Comparison of ENCODE assay signal across 10 cellular contexts in the genomic region with DNA sequence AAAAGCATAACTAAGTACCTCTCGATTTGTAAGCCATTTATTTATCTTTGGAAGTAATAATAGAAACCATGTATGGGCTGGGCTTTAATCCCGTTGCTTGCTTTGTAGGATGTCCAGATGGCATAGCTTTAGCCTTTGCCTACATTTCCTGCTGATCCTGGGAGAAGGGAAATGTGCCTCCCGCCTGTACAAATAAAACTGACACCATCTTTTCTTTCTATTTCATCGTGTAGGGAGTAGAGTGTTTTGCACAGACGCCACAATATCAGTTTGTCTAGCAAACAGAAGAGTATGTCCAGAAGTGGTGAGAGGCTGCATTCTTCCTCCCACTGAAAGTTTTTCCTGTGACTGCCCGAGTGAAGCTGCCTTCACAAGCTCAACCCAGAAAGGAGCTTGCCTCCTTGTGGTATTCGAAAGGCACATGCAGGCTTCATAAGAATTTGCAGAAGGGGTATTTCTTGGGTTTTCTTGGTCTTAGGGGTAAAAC. TPM values are rescaled to one million over a fixed set of nuclear protein-coding genes. Genes with fewer than 3 reads are reported as not detected.
A peak's percentile ranks its signal among the peaks of the same experiment; 100 is the strongest.
DNase-seq lines count a peak whose midpoint lies in the region; ATAC-seq and TF ChIP-seq lines count a peak whose summit lies in the region.
"Had no signal": no experiment of that assay in that cellular context is flagged by ENCODE, and none has a peak within 500 bp of the region (broad histone marks: within the 10 kb centered on the region; RNA-seq: fewer than 3 reads in every experiment).

No MANE protein-coding gene starts in this region.

- ATAC-seq in GM21367 (IDR thresholded peaks at IDR 0.05; ENCODE audit: unreplicated experiment) (no peak), HG02870 (IDR thresholded peaks at IDR 0.05; ENCODE audit: unreplicated experiment) (no peak), HG02759 (IDR thresholded peaks at IDR 0.05; ENCODE audit: unreplicated experiment) (no peak)
- ATAC-seq: stimulated activated memory B cell treated with anti-CD40 and anti-IgM and Interleukin-4, amounts not matched to agents 10 μg/mL and 1 μg/mL and 100 μg/mL, for 72 hours had no signal

- H3K4me1 ChIP-seq in esophagus muscularis mucosa = peaks cover 11 to 40% (median 23%) of the 10 kb centered on the region in 4 donors
- no peaks in the 10 kb centered on the region for H3K4me1 ChIP-seq in neural progenitor cell

- H3K4me3 Mint-ChIP-seq in neural progenitor cell = no peak overlapping the region
- H3K4me3 Mint-ChIP-seq: stimulated activated memory B cell treated with anti-CD40 and anti-IgM and Interleukin-4, amounts not matched to agents 10 μg/mL and 1 μg/mL and 100 μg/mL, for 72 hours had no signal

- H3K9me3 ChIP-seq in esophagus muscularis mucosa (no peaks in the 10 kb centered on the region), neural progenitor cell (ENCODE audit: low read depth) (no peaks in the 10 kb centered on the region)

- intact Hi-C loops in esophagus muscularis mucosa (cut with DNase I) = no loop called here

- peaks cover 7% of the 10 kb centered on the region for H3F3A ChIP-seq in neural progenitor cell (ENCODE audit: low read depth)

- DNase-seq in DMS 273 (lab: John Stamatoyannopoulos, UW; ENCODE audit: unreplicated experiment) (peak; percentile 76), NCI-H774 (lab: John Stamatoyannopoulos, UW) (peak; percentile 31), esophagus muscularis mucosa (ENCODE audit: extremely low spot score) (peak; percentile 80), neural progenitor cell (ENCODE audit: low spot score) (peak; percentile 30), erythroblast (lab: John Stamatoyannopoulos, UW) (no peak)
- DNase-seq: GF-D8 had no signal

- H3K79me2 ChIP-seq in neural progenitor cell (ENCODE audit: low read depth) = no peaks in the 10 kb centered on the region

- 17% methylated on average over 7 of the region's 7 CpGs for WGBS in esophagus muscularis mucosa

- H3K36me3 Mint-ChIP-seq in neural progenitor cell = peaks cover 12% of the 10 kb centered on the region

- H2AFZ ChIP-seq in neural progenitor cell (replicated peaks) = no peak overlapping the region

- TF ChIP-seq POLR2A in esophagus muscularis mucosa (IDR thresholded peaks at IDR 0.05; ENCODE audit: low read depth) (no peak), erythroblast (IDR thresholded peaks at IDR 0.05; ENCODE audit: low read length) (no peak)

- peak; percentile 27 to 61 (median 41) for TF ChIP-seq CTCF in esophagus muscularis mucosa (IDR thresholded peaks at IDR 0.05)
- no peak for TF ChIP-seq CTCF in neural progenitor cell (IDR thresholded peaks at IDR 0.05)

- peaks cover 3% of the 10 kb centered on the region for H3K9me3 Mint-ChIP-seq in neural progenitor cell
- H3K9me3 Mint-ChIP-seq: stimulated activated memory B cell treated with anti-CD40 and anti-IgM and Interleukin-4, amounts not matched to agents 10 μg/mL and 1 μg/mL and 100 μg/mL, for 72 hours had no signal

- peaks cover 2% of the 10 kb centered on the region for H3K27me3 Mint-ChIP-seq in neural progenitor cell (ENCODE audit: insufficient read depth, low read depth)
- H3K27me3 Mint-ChIP-seq: stimulated activated memory B cell treated with anti-CD40 and anti-IgM and Interleukin-4, amounts not matched to agents 10 μg/mL and 1 μg/mL and 100 μg/mL, for 72 hours had no signal

- TF ChIP-seq EP300 in esophagus muscularis mucosa (IDR thresholded peaks at IDR 0.05) = no peak

- no peaks in the 10 kb centered on the region for H3K36me3 ChIP-seq in esophagus muscularis mucosa
- H3K36me3 ChIP-seq in neural progenitor cell = no peaks in the 10 kb centered on the region

- H3K4me2 ChIP-seq in neural progenitor cell = no peak overlapping the region

- H3K9ac ChIP-seq in neural progenitor cell = no peak overlapping the region

- no peak overlapping the region for H3K27ac Mint-ChIP-seq in neural progenitor cell
- H3K27ac Mint-ChIP-seq: stimulated activated memory B cell treated with anti-CD40 and anti-IgM and Interleukin-4, amounts not matched to agents 10 μg/mL and 1 μg/mL and 100 μg/mL, for 72 hours had no signal

- H3K27ac ChIP-seq in esophagus muscularis mucosa (replicated peaks in 1 of 4) (peak overlapping the region; percentile 29 to 70 (median 56)), neural progenitor cell (peak overlapping the region; percentile 1)

- no peaks in the 10 kb centered on the region for H4K20me1 ChIP-seq in neural progenitor cell (ENCODE audit: low read depth)

- H3K4me3 ChIP-seq in esophagus muscularis mucosa = peak overlapping the region in 3 of 4 donors; percentile 12 to 36 (median 17)
- H3K4me3 ChIP-seq in neural progenitor cell = no peak overlapping the region

- peaks cover 8% of the 10 kb centered on the region for H3K4me1 Mint-ChIP-seq in neural progenitor cell
- H3K4me1 Mint-ChIP-seq: stimulated activated memory B cell treated with anti-CD40 and anti-IgM and Interleukin-4, amounts not matched to agents 10 μg/mL and 1 μg/mL and 100 μg/mL, for 72 hours had no signal

- H3K27me3 ChIP-seq in esophagus muscularis mucosa (no peaks in the 10 kb centered on the region), neural progenitor cell (no peaks in the 10 kb centered on the region)

RNA-seq across cellular contexts. Expression of a gene that starts 24.7 kb away (rescaled TPM):
- 100 to 1,000 TPM; 101 to 172 (median 125) TPM for total RNA-seq in esophagus muscularis mucosa
- 35.5 and 60.6 TPM in 2 replicates for total RNA-seq in neural progenitor cell (ENCODE audit: low replicate concordance)

Comparison
In these comparisons a context has a peak if more than half of its experiments do, and no peak if none do; other contexts are left out.
1. DNase-seq: peak in DMS 273 (single experiment), NCI-H774 (single experiment), esophagus muscularis mucosa (single experiment) and neural progenitor cell (single experiment); none in erythroblast (0 of 2).